In genomic region chr9:135068776-135069415, GRCh38 we compare ENCODE assay signal across 34 cellular contexts. TPM values are rescaled to one million over a fixed set of nuclear protein-coding genes. Genes with fewer than 3 reads are reported as not detected.
DNase-seq lines count a peak whose midpoint lies in the region; ATAC-seq, FAIRE-seq and TF ChIP-seq lines count a peak whose summit lies in the region.
"Had no signal": no experiment of that assay in that cellular context is flagged by ENCODE, and none has a peak within 500 bp of the region (broad histone marks: within the 10 kb centered on the region; RNA-seq: fewer than 3 reads in every experiment).

No MANE protein-coding gene starts in this region.

- H2BK120ac ChIP-seq in H9 (ENCODE audit: low read depth, low read length, poor library complexity, severe bottlenecking), result no peak overlapping the region

- H3K27ac ChIP-seq in H9 (ENCODE audit: insufficient read length, low read depth, low read length) (no peak overlapping the region), left lung (no peak overlapping the region), spleen (no peak overlapping the region), small intestine (ENCODE audit: low read depth in 1 of 2, low read length in 1 of 2) (no peak overlapping the region)
- H3K27ac ChIP-seq: neural progenitor cell, prostate gland, upper lobe of left lung had no signal

- peak overlapping the region; percentile 46 for H3K27ac Mint-ChIP-seq in activated naive CD4-positive, alpha-beta T cell treated with anti-CD3 and anti-CD28 coated beads, Interleukin-2, amount 50 U/mL, for 24 hours
- H3K27ac Mint-ChIP-seq in H9, result no peak overlapping the region
- H3K27ac Mint-ChIP-seq: activated naive CD4-positive, alpha-beta T cell treated with anti-CD3 and anti-CD28 coated beads, Interleukin-2, amount 50 U/mL, for 72 hours; stimulated activated naive B cell treated with anti-CD40 and anti-IgM and Interleukin-4, amounts not matched to agents 10 μg/mL and 1 μg/mL and 100 μg/mL, for 72 hours; T-helper 17 cell had no signal

- H3K4ac ChIP-seq in H9 (ENCODE audit: low read depth, low read length), result no peak overlapping the region

- H2BK12ac ChIP-seq in H9 (ENCODE audit: insufficient read length, low read depth, low read length), result no peak overlapping the region

- no peak for TF ChIP-seq CTCF in H9 (conservative IDR thresholded peaks at IDR 0.05)
- TF ChIP-seq CTCF in left lung (IDR thresholded peaks at IDR 0.05), result no peak
- TF ChIP-seq CTCF in spleen (IDR thresholded peaks at IDR 0.05 in 8 of 11, conservative IDR thresholded peaks at IDR 0.05 in 3 of 11), result no peak

- H3K4me1 ChIP-seq in H9 (ENCODE audit: insufficient read depth, low read length) (no peaks in the 10 kb centered on the region), left lung (no peaks in the 10 kb centered on the region), spleen (no peaks in the 10 kb centered on the region), small intestine (ENCODE audit: control insufficient read depth in 2 of 2, insufficient read depth in 1 of 2, low read depth in 1 of 2, low read length in 1 of 2) (no peaks in the 10 kb centered on the region)
- H3K4me1 ChIP-seq: prostate gland, upper lobe of left lung had no signal

- H3K79me1 ChIP-seq in H9 (ENCODE audit: insufficient read depth, low read depth, low read length, poor library complexity, severe bottlenecking), result no peaks in the 10 kb centered on the region

- no peaks in the 10 kb centered on the region for H3K23me2 ChIP-seq in H9 (ENCODE audit: insufficient read length, low read depth, low read length, poor library complexity, severe bottlenecking)

- no peak for FAIRE-seq in small intestine (lab: Jason Lieb, UNC)
- FAIRE-seq: A204.1, bronchial epithelial cell, TTC549 had no signal

- H3T11ph ChIP-seq in H9 (ENCODE audit: low read length), result no peak overlapping the region

- peaks cover 1% of the 10 kb centered on the region for H3K36me3 Mint-ChIP-seq in activated naive CD4-positive, alpha-beta T cell treated with anti-CD3 and anti-CD28 coated beads, Interleukin-2, amount 50 U/mL, for 24 hours
- peaks cover 5 to 12% (median 5%) of the 10 kb centered on the region in 3 experiments for H3K36me3 Mint-ChIP-seq in H9 (ENCODE audit: insufficient read depth in 1 of 3, low read depth in 3 of 3)
- H3K36me3 Mint-ChIP-seq: CD4-positive, CD25-positive, alpha-beta regulatory T cell had no signal

- no CpG with 5 or more reads among the region's 18 CpGs for WGBS in H9 (ENCODE audit: extremely low coverage, insufficient read length, low lambda C conversion rate)
- 72 to 83% (median 75%) methylated on average over 18 of the region's 18 CpGs for WGBS in spleen, 5 donors
- WGBS in small intestine, 3 donors, result 79 to 85% (median 80%) methylated on average over 18 of the region's 18 CpGs

- H3K79me2 ChIP-seq in H9 (ENCODE audit: insufficient read depth, low read length), result no peaks in the 10 kb centered on the region

- no peak overlapping the region for H3K4me2 ChIP-seq in H9 (ENCODE audit: insufficient read depth, insufficient read length, low read length)

- H3K9ac ChIP-seq in H9 (ENCODE audit: extremely low read depth, insufficient read length, low read length), result no peak overlapping the region
- H3K9ac ChIP-seq: neural progenitor cell had no signal

- no peak overlapping the region for H4K5ac ChIP-seq in H9 (ENCODE audit: insufficient read length, low read depth, low read length)

- no peak overlapping the region for H2BK15ac ChIP-seq in H9 (ENCODE audit: low read depth, low read length)

- no peak for ATAC-seq in left lung
- ATAC-seq: activated naive CD4-positive, alpha-beta T cell treated with anti-CD3 and anti-CD28 coated beads, Interleukin-2, amount 50 U/mL, for 72 hours; esophagus mucosa; HCT116; PC-3; stimulated activated naive B cell treated with anti-CD40 and anti-IgM and Interleukin-4, amounts not matched to agents 10 μg/mL and 1 μg/mL and 100 μg/mL, for 72 hours; T-helper 17 cell had no signal

- intact Hi-C loops in left lung (cut with DNase I) (no loop called here), spleen (cut with DNase I; ENCODE audit: low total_unique reads) (no loop called here)

- no peaks in the 10 kb centered on the region for H3K9me3 Mint-ChIP-seq in activated naive CD4-positive, alpha-beta T cell treated with anti-CD3 and anti-CD28 coated beads, Interleukin-2, amount 50 U/mL, for 24 hours
- peaks cover 11 to 19% of the 10 kb centered on the region in 2 experiments for H3K9me3 Mint-ChIP-seq in H9

- H3K23ac ChIP-seq in H9 (ENCODE audit: insufficient read length, low read depth, low read length), result no peak overlapping the region

- no peaks in the 10 kb centered on the region for H3K9me3 ChIP-seq in H9 (ENCODE audit: control insufficient read depth, low read depth, low read length)
- H3K9me3 ChIP-seq in left lung, result peaks cover 0 to 2% of the 10 kb centered on the region in 2 donors
- H3K9me3 ChIP-seq in spleen, result peaks cover 0 to 17% (median 10%) of the 10 kb centered on the region in 8 donors
- H3K9me3 ChIP-seq in MG63, result no peaks in the 10 kb centered on the region
- H3K9me3 ChIP-seq in small intestine (ENCODE audit: control insufficient read depth, low read depth), result no peaks in the 10 kb centered on the region
- H3K9me3 ChIP-seq: prostate gland had no signal

- H4K20me1 ChIP-seq in H9 (ENCODE audit: control insufficient read depth, insufficient read depth, insufficient read length), result no peaks in the 10 kb centered on the region

- no peak overlapping the region for H3K4me3 ChIP-seq in left lung
- H3K4me3 ChIP-seq in spleen, result no peak overlapping the region
- no peak overlapping the region for H3K4me3 ChIP-seq in MG63
- no peak overlapping the region for H3K4me3 ChIP-seq in small intestine (ENCODE audit: low read depth in 1 of 2, low read length in 2 of 2)
- H3K4me3 ChIP-seq: neural progenitor cell, prostate gland, upper lobe of left lung had no signal

- H4K91ac ChIP-seq in H9 (ENCODE audit: insufficient read length, low read depth, low read length), result no peak overlapping the region

- H3K56ac ChIP-seq in H9 (ENCODE audit: insufficient read length, low read depth, low read length), result no peak overlapping the region

- no peak overlapping the region for H2BK5ac ChIP-seq in H9 (ENCODE audit: insufficient read length, low read length)

- no peak overlapping the region for H2AK5ac ChIP-seq in H9 (ENCODE audit: insufficient read length, low read length)

- DNase-seq in activated naive CD4-positive, alpha-beta T cell (lab: John Stamatoyannopoulos, UW), result no peak
- DNase-seq in H9 (peak; percentile 16), left lung (peak; percentile 20 to 38), spleen (peak; percentile 55), MG63 (no peak), small intestine (no peak), DMS79 treated with DMSO at 0.1 percent for 48 hours (lab: John Stamatoyannopoulos, UW) (no peak)
- DNase-seq: anterior cingulate cortex; Calu3; CD4-positive, CD25-positive, alpha-beta regulatory T cell; cortex of kidney; DND-41; foreskin fibroblast; Karpas-422; mammary epithelial cell; MV-4-11; NCI-H1436 treated with DMSO at 0.1 percent for 48 hours; NCI-H345; NCI-H69; PC-3; SHP77; stimulated activated naive B cell treated with anti-CD40 and anti-IgM and Interleukin-4, amounts not matched to agents 10 μg/mL and 1 μg/mL and 100 μg/mL, for 72 hours; substantia nigra; T-helper 17 cell; upper lobe of left lung had no signal

- no peak overlapping the region; the same call in 1 of the 2 replicates for H3K14ac ChIP-seq in H9 (ENCODE audit: insufficient read depth, low read length)

- TF ChIP-seq POLR2A in spleen (IDR thresholded peaks at IDR 0.05), result no peak

- H3K27me3 ChIP-seq in H9 (ENCODE audit: insufficient read depth, low read length) (no peaks in the 10 kb centered on the region; the same call in 1 of the 2 replicates), left lung (peaks cover 6 to 70% of the 10 kb centered on the region in 2 donors), spleen (replicated peaks in 1 of 7) (peaks cover 0 to 77% (median 14%) of the 10 kb centered on the region in 7 donors), MG63 (peaks cover 3% of the 10 kb centered on the region), small intestine (ENCODE audit: control insufficient read depth in 2 of 2, insufficient read depth in 2 of 2, low read length in 2 of 2) (peaks cover 0 to 8% of the 10 kb centered on the region in 2 donors)
- H3K27me3 ChIP-seq: upper lobe of left lung had no signal

- H3K4me3 Mint-ChIP-seq in activated naive CD4-positive, alpha-beta T cell treated with anti-CD3 and anti-CD28 coated beads, Interleukin-2, amount 50 U/mL, for 24 hours, result no peak overlapping the region
- no peak overlapping the region; a peak in 1 of 5 replicates for H3K4me3 Mint-ChIP-seq in H9
- H3K4me3 Mint-ChIP-seq: CD4-positive, CD25-positive, alpha-beta regulatory T cell; neural progenitor cell; stimulated activated naive B cell treated with anti-CD40 and anti-IgM and Interleukin-4, amounts not matched to agents 10 μg/mL and 1 μg/mL and 100 μg/mL, for 72 hours; T-helper 17 cell had no signal

- H3K4me1 Mint-ChIP-seq in activated naive CD4-positive, alpha-beta T cell treated with anti-CD3 and anti-CD28 coated beads, Interleukin-2, amount 50 U/mL, for 24 hours, result no peaks in the 10 kb centered on the region
- H3K4me1 Mint-ChIP-seq in H9, result peaks cover 4 to 19% of the 10 kb centered on the region in 2 experiments
- H3K4me1 Mint-ChIP-seq: CD4-positive, CD25-positive, alpha-beta regulatory T cell had no signal

- H3K18ac ChIP-seq in H9 (ENCODE audit: insufficient read length, low read depth, low read length), result no peak overlapping the region

- H2BK20ac ChIP-seq in H9 (ENCODE audit: low read depth, low read length, poor library complexity, severe bottlenecking), result no peak overlapping the region

- no peak overlapping the region for H2AFZ ChIP-seq in H9 (ENCODE audit: low read length)
- H2AFZ ChIP-seq: neural progenitor cell had no signal

- no peak overlapping the region for H4K8ac ChIP-seq in H9 (replicated peaks; ENCODE audit: insufficient read length, low read depth, low read length)

- peaks cover 6% of the 10 kb centered on the region for H3K27me3 Mint-ChIP-seq in activated naive CD4-positive, alpha-beta T cell treated with anti-CD3 and anti-CD28 coated beads, Interleukin-2, amount 50 U/mL, for 24 hours
- peaks cover 45% of the 10 kb centered on the region for H3K27me3 Mint-ChIP-seq in H9 (ENCODE audit: low read depth)

- H3K36me3 ChIP-seq in left lung (no peaks in the 10 kb centered on the region), spleen (no peaks in the 10 kb centered on the region), MG63 (no peaks in the 10 kb centered on the region), small intestine (ENCODE audit: control insufficient read depth in 2 of 2, insufficient read depth in 2 of 2, low read length in 2 of 2) (no peaks in the 10 kb centered on the region)
- H3K36me3 ChIP-seq: neural progenitor cell, prostate gland, upper lobe of left lung had no signal

RNA-seq across cellular contexts. Expression of gene OLFM1, which starts 18.6 kb away (rescaled TPM):
- total RNA-seq in H9 (2021) (34.1 and 36.8 TPM in 2 replicates), left lung (10 to 100 TPM; 21.2 to 21.5 TPM), spleen (100 to 1,000 TPM in 1 of 7 donors, 10 to 100 TPM in 6; 40.9 to 109 (median 47.1) TPM)
- polyA plus RNA-seq in spleen (10 to 100 TPM in 2 of 3 donors, 1 to 10 TPM in 1; 5.9 to 22.3 (median 16.8) TPM), small intestine (10 to 100 TPM in 1 of 3 donors, 1 to 10 TPM in 1, not detected in 1; 1.4 to 36.5 TPM)
- total RNA-seq in MG63 (2014; rRNA removed; shearing (Covaris generic); ENCODE audit: low replicate concordance), result 37.1 and 47.3 TPM in 2 replicates
- total RNA-seq: activated naive CD4-positive, alpha-beta T cell treated with anti-CD3 and anti-CD28 coated beads, Interleukin-2, amount 50 U/mL, for 72 hours; CD4-positive, CD25-positive, alpha-beta regulatory T cell; T-helper 17 cell had no signal
- polyA plus RNA-seq: CD4-positive, CD25-positive, alpha-beta regulatory T cell had no signal

Comparison
In these comparisons a context has a peak if more than half of its experiments do, and no peak if none do; other contexts are left out.
1. DNase-seq: peak in H9 (single experiment), left lung (2 of 2) and spleen (single experiment); none in activated naive CD4-positive, alpha-beta T cell (0 of 4), MG63 (single experiment), small intestine (single experiment) and DMS79 treated with DMSO at 0.1 percent for 48 hours (single experiment).